In genomic region chr19:39829702-39830275, GRCh38 we compare ENCODE assay signal across 18 cellular contexts. TPM values are rescaled to one million over a fixed set of nuclear protein-coding genes. Genes with fewer than 3 reads are reported as not detected.
DNase-seq lines count a peak whose midpoint lies in the region; ATAC-seq, FAIRE-seq and TF ChIP-seq lines count a peak whose summit lies in the region.
"Had no signal": no experiment of that assay in that cellular context is flagged by ENCODE, and none has a peak within 500 bp of the region (broad histone marks: within the 10 kb centered on the region; RNA-seq: fewer than 3 reads in every experiment).

No MANE protein-coding gene starts in this region.

- peaks cover 0 to 85% (median 68%) of the 10 kb centered on the region in 11 experiments; a peak in 18 of 22 replicates for H4K20me1 ChIP-seq in BLaER1 treated with 17β-estradiol and CSF1 and Interleukin-3, amounts not matched to agents 10 nM and 100 nM
- H4K20me1 ChIP-seq in neural progenitor cell (ENCODE audit: low read depth), result no peaks in the 10 kb centered on the region

- H3K27me3 ChIP-seq in BLaER1 treated with 17β-estradiol and CSF1 and Interleukin-3, amounts not matched to agents 10 nM and 100 nM, result peaks cover 0 to 7% (median 0%) of the 10 kb centered on the region in 11 experiments; a peak in 3 of 22 replicates
- H3K27me3 ChIP-seq in neural progenitor cell (no peaks in the 10 kb centered on the region), uterus (no peaks in the 10 kb centered on the region)
- H3K27me3 ChIP-seq: Peyer's patch had no signal

- FAIRE-seq in A549 (lab: Jason Lieb, UNC), result no peak

- H2AFZ ChIP-seq in neural progenitor cell (replicated peaks), result no peak overlapping the region

- H3K79me2 ChIP-seq in neural progenitor cell (ENCODE audit: low read depth), result peaks cover 33% of the 10 kb centered on the region

- peaks cover 17% of the 10 kb centered on the region for H3K4me1 ChIP-seq in A549
- H3K4me1 ChIP-seq in BLaER1 treated with 17β-estradiol and CSF1 and Interleukin-3, amounts not matched to agents 10 nM and 100 nM, result peaks cover 31 to 57% (median 45%) of the 10 kb centered on the region in 10 experiments
- H3K4me1 ChIP-seq in neural progenitor cell, result peaks cover 6% of the 10 kb centered on the region
- H3K4me1 ChIP-seq in uterus, result peaks cover 0 to 14% of the 10 kb centered on the region in 2 donors
- H3K4me1 ChIP-seq: HAP-1 had no signal

- H3F3A ChIP-seq in neural progenitor cell (ENCODE audit: low read depth), result peaks cover 15% of the 10 kb centered on the region

- H3K27ac ChIP-seq in A549 (no peak overlapping the region), neural progenitor cell (no peak overlapping the region), uterus (no peak overlapping the region)
- no peak overlapping the region for H3K27ac ChIP-seq in BLaER1 treated with 17β-estradiol and CSF1 and Interleukin-3, amounts not matched to agents 10 nM and 100 nM
- H3K27ac ChIP-seq: Peyer's patch had no signal

- 96% methylated on average over 10 of the region's 10 CpGs for WGBS in A549 (ENCODE audit: missing lambda C conversion rate)

- TF ChIP-seq CTCF in A549 (IDR thresholded peaks at IDR 0.05), result no peak
- no peak for TF ChIP-seq CTCF in neural progenitor cell (IDR thresholded peaks at IDR 0.05)
- no peak for TF ChIP-seq CTCF in uterus (IDR thresholded peaks at IDR 0.05)

- TF ChIP-seq POLR2A in A549 (IDR thresholded peaks at IDR 0.05; ENCODE audit: low read length) (no peak), uterus (IDR thresholded peaks at IDR 0.05) (no peak)

- TF ChIP-seq RAD21 in A549 (conservative IDR thresholded peaks at IDR 0.05 in 1 of 2, IDR thresholded peaks at IDR 0.05 in 1 of 2), result no peak

- H3K27ac Mint-ChIP-seq in T-helper 17 cell, result peak overlapping the region; percentile 82
- H3K27ac Mint-ChIP-seq in neural progenitor cell, result no peak overlapping the region

- H3K4me1 Mint-ChIP-seq in T-helper 17 cell, result peaks cover 31% of the 10 kb centered on the region
- peaks cover 23% of the 10 kb centered on the region for H3K4me1 Mint-ChIP-seq in neural progenitor cell

- no peak for TF ChIP-seq EP300 in A549 (IDR thresholded peaks at IDR 0.05)

- H3K4me3 ChIP-seq in A549, result no peak overlapping the region
- H3K4me3 ChIP-seq in BLaER1 treated with 17β-estradiol and CSF1 and Interleukin-3, amounts not matched to agents 10 nM and 100 nM, result no peak overlapping the region
- H3K4me3 ChIP-seq in neural progenitor cell, result no peak overlapping the region
- H3K4me3 ChIP-seq in uterus, result no peak overlapping the region
- H3K4me3 ChIP-seq: HAP-1, Peyer's patch had no signal

- ATAC-seq in A549 (no peak), T-helper 17 cell (no peak)

- H3K36me3 ChIP-seq in BLaER1 treated with 17β-estradiol and CSF1 and Interleukin-3, amounts not matched to agents 10 nM and 100 nM, result peaks cover 58 to 79% (median 71%) of the 10 kb centered on the region in 11 experiments
- peaks cover 10% of the 10 kb centered on the region for H3K36me3 ChIP-seq in neural progenitor cell
- no peaks in the 10 kb centered on the region for H3K36me3 ChIP-seq in uterus

- H3K36me3 Mint-ChIP-seq in T-helper 17 cell (ENCODE audit: low read depth) (peaks cover 3% of the 10 kb centered on the region), neural progenitor cell (peaks cover 40% of the 10 kb centered on the region)

- H3K9me3 ChIP-seq in A549 (no peaks in the 10 kb centered on the region), T-helper 17 cell (ENCODE audit: control insufficient read depth, low read length, poor library complexity, severe bottlenecking) (no peaks in the 10 kb centered on the region), neural progenitor cell (ENCODE audit: low read depth) (no peaks in the 10 kb centered on the region), uterus (no peaks in the 10 kb centered on the region)
- H3K9me3 ChIP-seq in BLaER1 treated with 17β-estradiol and CSF1 and Interleukin-3, amounts not matched to agents 10 nM and 100 nM (replicated peaks in 1 of 11), result no peaks in the 10 kb centered on the region
- H3K9me3 ChIP-seq: HAP-1, Peyer's patch had no signal

- H3K9me3 Mint-ChIP-seq in neural progenitor cell, result no peaks in the 10 kb centered on the region

- H3K4me3 Mint-ChIP-seq in T-helper 17 cell, result no peak overlapping the region
- H3K4me3 Mint-ChIP-seq in neural progenitor cell, result peak overlapping the region; percentile 13

- CTCF ChIA-PET in A549 (lab: Yijun Ruan, JAX), result interaction anchor here (1.1 to 3.2 kb wide), 4 partner anchors 13 to 37 kb away, joined by 3 to 43 read pairs (median 6); no protein-coding TSS in a partner anchor

- H3K4me2 ChIP-seq in A549, result no peak overlapping the region
- H3K4me2 ChIP-seq in BLaER1 treated with 17β-estradiol and CSF1 and Interleukin-3, amounts not matched to agents 10 nM and 100 nM, result peak overlapping the region in 7 of 11 experiments; percentile 5 to 54 (median 26); a peak in 4 of 22 replicates
- no peak overlapping the region for H3K4me2 ChIP-seq in neural progenitor cell

- H3K27me3 Mint-ChIP-seq in T-helper 17 cell, result no peaks in the 10 kb centered on the region
- peaks cover 18% of the 10 kb centered on the region for H3K27me3 Mint-ChIP-seq in neural progenitor cell (ENCODE audit: insufficient read depth, low read depth)

- intact Hi-C loops in uterus (cut with DNase I; ENCODE audit: low total_unique reads), result no loop called here

- POLR2A ChIA-PET in A549 (lab: Yijun Ruan, JAX), result interaction anchor here (1.0 kb wide), 1 partner anchor 16 kb away, joined by 3 read pairs; the partner anchor contains the start of gene FBL

- no peak for DNase-seq in A549 (ENCODE audit: low read depth in 1 of 2, low spot score in 1 of 2)
- no peak for DNase-seq in T-helper 17 cell
- no peak for DNase-seq in neural progenitor cell (ENCODE audit: low spot score)
- no peak for DNase-seq in activated T-cell treated with anti-CD3 and anti-CD28 coated beads, Interleukin-2, amount 50 U/mL, for 1 hour
- no peak for DNase-seq in uterus
- DNase-seq in NCI-H2171 treated with DMSO at 0.1 percent for 48 hours (lab: John Stamatoyannopoulos, UW), result no peak
- DNase-seq in NCI-H748 treated with DMSO at 0.1 percent for 48 hours (lab: John Stamatoyannopoulos, UW), result no peak
- DNase-seq: COR-L47, DMS153, MV-4-11, NCI-H1436, NCI-H2029 treated with DMSO at 0.1 percent for 48 hours, NCI-H510A treated with DMSO at 0.1 percent for 48 hours, Peyer's patch had no signal

- H3K9ac ChIP-seq in BLaER1 treated with 17β-estradiol and CSF1 and Interleukin-3, amounts not matched to agents 10 nM and 100 nM, result no peak overlapping the region
- H3K9ac ChIP-seq in neural progenitor cell, result no peak overlapping the region

TF ChIP-seq in A549, 52 proteins besides CTCF, POLR2A, EP300 and RAD21:
- no peak for TF ChIP-seq HDAC2 (IDR thresholded peaks at IDR 0.05)
- TF ChIP-seq CHD4 (IDR thresholded peaks at IDR 0.05; ENCODE audit: borderline replicate concordance), result no peak
- TF ChIP-seq POLR2AphosphoS2 (conservative IDR thresholded peaks at IDR 0.05; ENCODE audit: low read length), result 0 out of 2 replicates have a peak, but pooled peaks have one; percentile 21
- no peak for TF ChIP-seq CEBPB (IDR thresholded peaks at IDR 0.05)
- no peak for TF ChIP-seq HEYL (CRISPR knock-in tag; IDR thresholded peaks at IDR 0.05)
TF ChIP-seq in A549: peak in this region for 1.

RNA-seq across cellular contexts. Expression of gene DYRK1B, which starts 4.2 kb away (rescaled TPM):
- 13.8 and 17.3 TPM in 2 replicates for polyA plus RNA-seq in A549 (2011; rRNA removed)
- polyA plus RNA-seq in A549 (2012; cell fraction: cytosol; rRNA removed), result 10.5 and 14.7 TPM in 2 replicates
- polyA plus RNA-seq in A549 (2012; cell fraction: nucleus; rRNA removed), result 43.9 and 45.3 TPM in 2 replicates
- polyA plus RNA-seq in A549 (2017; fragmentation: RNase III; extraction: RNeasy Plus Mini Kit Qiagen cat#74134 plus additional on column Dnase treatment), result 12.9 to 21.2 TPM (median 18.6 TPM) in 3 replicates
- polyA minus RNA-seq in A549 (2011; rRNA and poly(A)+ RNA removed), result 37.2 and 47.0 TPM in 2 replicates
- total RNA-seq in T-helper 17 cell, result 10 to 100 TPM; 47.5 to 55.5 TPM
- total RNA-seq in neural progenitor cell (ENCODE audit: low replicate concordance), result 7.8 and 26.8 TPM in 2 replicates
- 10 to 100 TPM in 2 of 4 donors, 1 to 10 TPM in 2; 1.3 to 15.0 (median 10.1) TPM for total RNA-seq in uterus

RNA-seq across cellular contexts. Expression of gene FBL, which starts 16.4 kb away (rescaled TPM):
- polyA plus RNA-seq in A549 (2011; rRNA removed) (716 and 970 TPM in 2 replicates), A549 (2017; fragmentation: RNase III; extraction: RNeasy Plus Mini Kit Qiagen cat#74134 plus additional on column Dnase treatment) (1,011 to 1,141 TPM (median 1,077 TPM) in 3 replicates)
- 1,482 and 1,602 TPM in 2 replicates for polyA plus RNA-seq in A549 (2012; cell fraction: cytosol; rRNA removed)
- 1,051 and 1,057 TPM in 2 replicates for polyA plus RNA-seq in A549 (2012; cell fraction: nucleus; rRNA removed)
- polyA minus RNA-seq in A549 (2011; rRNA and poly(A)+ RNA removed), result 1,036 and 1,137 TPM in 2 replicates
- total RNA-seq in T-helper 17 cell (100 to 1,000 TPM; 255 to 264 TPM), neural progenitor cell (ENCODE audit: low replicate concordance) (386 and 428 TPM in 2 replicates), uterus (100 to 1,000 TPM in 3 of 4 donors, 10 to 100 TPM in 1; 71.7 to 327 (median 277) TPM)

RNA-seq across cellular contexts. Expression of gene LEUTX, which starts 51.1 kb away (rescaled TPM):
- polyA plus RNA-seq in A549 (2011; rRNA removed) (not detected in 2 replicates), A549 (2017; fragmentation: RNase III; extraction: RNeasy Plus Mini Kit Qiagen cat#74134 plus additional on column Dnase treatment) (not detected in 3 replicates)
- 0.06 TPM in 1 of 2 replicates, not detected in the other for polyA plus RNA-seq in A549 (2012; cell fraction: cytosol; rRNA removed)
- polyA plus RNA-seq in A549 (2012; cell fraction: nucleus; rRNA removed), result not detected in 2 replicates
- polyA minus RNA-seq in A549 (2011; rRNA and poly(A)+ RNA removed), result not detected in 2 replicates
- total RNA-seq in T-helper 17 cell (not detected), neural progenitor cell (ENCODE audit: low replicate concordance) (not detected in 2 replicates), uterus (not detected)
- total RNA-seq: HT-29, Peyer's patch had no signal
- polyA plus RNA-seq: BJ had no signal

Comparison
In these comparisons a context has a peak if more than half of its experiments do, and no peak if none do; other contexts are left out.
1. H3K4me2 ChIP-seq: peak in BLaER1 treated with 17β-estradiol and CSF1 and Interleukin-3, amounts not matched to agents 10 nM and 100 nM (7 of 11); none in A549 (single experiment) and neural progenitor cell (single experiment).